8 cellular contexts compared by ENCODE assay signal in the genomic region with DNA sequence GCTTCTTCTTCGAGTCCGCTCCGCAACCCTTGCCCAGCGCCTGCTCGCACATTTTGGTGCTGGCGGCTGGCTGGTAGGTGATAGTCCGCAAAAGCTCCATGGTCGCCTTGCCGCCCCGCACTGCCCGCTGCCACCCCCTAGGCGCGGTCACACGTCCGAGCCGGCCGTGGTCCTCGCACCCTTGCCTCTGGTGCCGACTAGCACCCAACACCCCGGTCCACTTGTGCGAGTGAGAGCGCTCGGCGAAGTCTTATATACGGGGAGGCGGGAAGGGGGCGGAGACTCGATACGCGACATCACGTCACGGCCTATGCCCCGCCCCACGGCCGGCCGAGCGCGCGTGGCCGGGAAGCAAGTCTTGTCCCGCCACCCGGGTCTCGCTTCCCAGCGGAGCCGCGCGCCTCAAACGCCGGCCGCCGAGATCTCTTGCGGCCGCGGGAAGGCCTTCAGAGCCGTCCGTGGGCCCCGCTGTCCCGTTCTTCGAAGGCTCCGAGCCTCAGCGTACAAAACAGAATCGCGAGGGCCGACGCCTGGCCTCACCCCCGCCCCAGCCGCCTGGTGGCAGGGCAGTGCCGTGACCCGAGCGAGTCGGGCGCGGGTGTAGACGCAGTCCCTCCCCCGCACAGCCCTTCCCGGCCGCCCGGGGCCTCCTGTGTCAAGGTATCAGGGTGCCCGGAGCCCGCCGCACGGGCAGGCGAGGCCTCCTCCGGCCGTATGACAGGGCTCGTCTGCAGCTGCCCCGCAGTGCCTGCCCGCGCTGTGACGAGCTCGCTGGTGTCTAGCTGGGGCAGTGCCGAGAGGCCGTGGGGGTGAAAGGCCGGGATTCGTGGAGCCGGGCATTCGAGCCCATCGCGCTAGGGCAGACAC. TPM values are rescaled to one million over a fixed set of nuclear protein-coding genes. Genes with fewer than 3 reads are reported as not detected.
DNase-seq lines count a peak whose midpoint lies in the region; ATAC-seq and TF ChIP-seq lines count a peak whose summit lies in the region.

A gene (minus strand): TSS at position 227 of the 867 bp plus-strand sequence. CDS start 127 bp downstream, at position 100.

- peak within 1 kb of the TSS; percentile 56 for H2AFZ ChIP-seq in neural cell (ENCODE audit: low read depth, low read length)

- no peaks in the 10 kb centered on the region for H3K27me3 ChIP-seq in neural cell (ENCODE audit: insufficient read depth, low read depth, low read length)

- H3K27ac ChIP-seq in neural cell (ENCODE audit: low read length) = peak within 1 kb of the TSS; percentile 92

- peak within 1 kb of the TSS; percentile 96 for H3K9ac ChIP-seq in neural cell (ENCODE audit: low read length)

- peak within 1 kb of the TSS; percentile 43 for H3K4me2 ChIP-seq in neural cell (ENCODE audit: low read length)

- no peak for TF ChIP-seq EP300 in neural cell (conservative IDR thresholded peaks at IDR 0.05; ENCODE audit: poor library complexity, severe bottlenecking)

- peak within 1 kb of the TSS; percentile 88 for H3K4me3 ChIP-seq in neural cell (ENCODE audit: low read length)

- H3K9me2 ChIP-seq in neural cell (ENCODE audit: insufficient read depth, low read length) = no peaks in the 10 kb centered on the region

- peak within 1 kb of the TSS; percentile 73 to 82 for H3K4me3 Mint-ChIP-seq in stimulated activated naive CD8-positive, alpha-beta T cell treated with anti-CD3 and anti-CD28 coated beads, Interleukin-15, amount 100 ng/mL, for 72 hours

- no peaks in the 10 kb centered on the region for H3F3A ChIP-seq in neural cell (ENCODE audit: insufficient read depth, low read length, poor library complexity, severe bottlenecking)

- H4K20me1 ChIP-seq in neural cell (ENCODE audit: insufficient read depth) = peaks cover 5% of the 10 kb centered on the region

- H3K36me3 ChIP-seq in neural cell (ENCODE audit: insufficient read depth, low read length) = peaks cover 21% of the 10 kb centered on the region

- peaks cover 43% of the 10 kb centered on the region for H3K79me2 ChIP-seq in neural cell (replicated peaks; ENCODE audit: insufficient read depth, low read length)

- H3K4me1 Mint-ChIP-seq in stimulated activated naive CD8-positive, alpha-beta T cell treated with anti-CD3 and anti-CD28 coated beads, Interleukin-15, amount 100 ng/mL, for 72 hours = peaks cover 17% of the 10 kb centered on the region

- no peak for TF ChIP-seq CTCF in neural cell (IDR thresholded peaks at IDR 0.05; ENCODE audit: poor library complexity, severe bottlenecking)

- H3K9me3 Mint-ChIP-seq in stimulated activated naive CD8-positive, alpha-beta T cell treated with anti-CD3 and anti-CD28 coated beads, Interleukin-15, amount 100 ng/mL, for 72 hours = no peaks in the 10 kb centered on the region

- peaks cover 19% of the 10 kb centered on the region for H3K27me3 Mint-ChIP-seq in stimulated activated naive CD8-positive, alpha-beta T cell treated with anti-CD3 and anti-CD28 coated beads, Interleukin-15, amount 100 ng/mL, for 72 hours

- peak within 1 kb of the TSS; percentile 63 to 84 for H3K27ac Mint-ChIP-seq in stimulated activated naive CD8-positive, alpha-beta T cell treated with anti-CD3 and anti-CD28 coated beads, Interleukin-15, amount 100 ng/mL, for 72 hours

- H3K9me3 ChIP-seq in neural cell (ENCODE audit: low read length) = no peaks in the 10 kb centered on the region

- DNase-seq in COR-L47 (lab: John Stamatoyannopoulos, UW) (peak; percentile 88), RPMI8226 (peak; percentile 69), fibroblast of the conjunctiva (ENCODE audit: low read depth) (peak; percentile 84)
- peak; percentile 95 for DNase-seq in activated effector memory CD4-positive, alpha-beta T cell treated with anti-CD3 and anti-CD28 coated beads, Interleukin-2, amount 50 U/mL, for 16 hours
- peak; percentile 85 to 88 for DNase-seq in stimulated activated naive CD8-positive, alpha-beta T cell treated with anti-CD3 and anti-CD28 coated beads, Interleukin-15, amount 100 ng/mL, for 72 hours

- peak; percentile 73 for ATAC-seq in GM19438 (IDR thresholded peaks at IDR 0.05; ENCODE audit: low read depth, unreplicated experiment)
- ATAC-seq in HG03565 (IDR thresholded peaks at IDR 0.05; ENCODE audit: unreplicated experiment) = peak; percentile 64
- peak; percentile 86 for ATAC-seq in stimulated activated naive CD8-positive, alpha-beta T cell treated with anti-CD3 and anti-CD28 coated beads, Interleukin-15, amount 100 ng/mL, for 72 hours

- TF ChIP-seq RAD21 in neural cell (conservative IDR thresholded peaks at IDR 0.05) = peak; percentile 32

TF ChIP-seq in neural cell, 6 proteins besides CTCF, POLR2A, EP300 and RAD21:
- TF ChIP-seq POLR2AphosphoS5 (IDR thresholded peaks at IDR 0.05) (peak; percentile 100), SMC3 (conservative IDR thresholded peaks at IDR 0.05; ENCODE audit: poor library complexity) (no peak), TAF1 (IDR thresholded peaks at IDR 0.05; ENCODE audit: low read depth) (peak; percentile 97), MXI1 (conservative IDR thresholded peaks at IDR 0.05; ENCODE audit: poor library complexity, severe bottlenecking) (peak; percentile 71)
- TF ChIP-seq, protein P1, sequence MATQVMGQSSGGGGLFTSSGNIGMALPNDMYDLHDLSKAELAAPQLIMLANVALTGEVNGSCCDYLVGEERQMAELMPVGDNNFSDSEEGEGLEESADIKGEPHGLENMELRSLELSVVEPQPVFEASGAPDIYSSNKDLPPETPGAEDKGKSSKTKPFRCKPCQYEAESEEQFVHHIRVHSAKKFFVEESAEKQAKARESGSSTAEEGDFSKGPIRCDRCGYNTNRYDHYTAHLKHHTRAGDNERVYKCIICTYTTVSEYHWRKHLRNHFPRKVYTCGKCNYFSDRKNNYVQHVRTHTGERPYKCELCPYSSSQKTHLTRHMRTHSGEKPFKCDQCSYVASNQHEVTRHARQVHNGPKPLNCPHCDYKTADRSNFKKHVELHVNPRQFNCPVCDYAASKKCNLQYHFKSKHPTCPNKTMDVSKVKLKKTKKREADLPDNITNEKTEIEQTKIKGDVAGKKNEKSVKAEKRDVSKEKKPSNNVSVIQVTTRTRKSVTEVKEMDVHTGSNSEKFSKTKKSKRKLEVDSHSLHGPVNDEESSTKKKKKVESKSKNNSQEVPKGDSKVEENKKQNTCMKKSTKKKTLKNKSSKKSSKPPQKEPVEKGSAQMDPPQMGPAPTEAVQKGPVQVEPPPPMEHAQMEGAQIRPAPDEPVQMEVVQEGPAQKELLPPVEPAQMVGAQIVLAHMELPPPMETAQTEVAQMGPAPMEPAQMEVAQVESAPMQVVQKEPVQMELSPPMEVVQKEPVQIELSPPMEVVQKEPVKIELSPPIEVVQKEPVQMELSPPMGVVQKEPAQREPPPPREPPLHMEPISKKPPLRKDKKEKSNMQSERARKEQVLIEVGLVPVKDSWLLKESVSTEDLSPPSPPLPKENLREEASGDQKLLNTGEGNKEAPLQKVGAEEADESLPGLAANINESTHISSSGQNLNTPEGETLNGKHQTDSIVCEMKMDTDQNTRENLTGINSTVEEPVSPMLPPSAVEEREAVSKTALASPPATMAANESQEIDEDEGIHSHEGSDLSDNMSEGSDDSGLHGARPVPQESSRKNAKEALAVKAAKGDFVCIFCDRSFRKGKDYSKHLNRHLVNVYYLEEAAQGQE (IDR thresholded peaks at IDR 0.05; ENCODE audit: borderline replicate concordance) = peak; percentile 95

RNA-seq across cellular contexts. Expression of the gene that starts here (rescaled TPM):
- polyA plus RNA-seq in neural cell = 309 and 385 TPM in 2 replicates
- polyA minus RNA-seq in neural cell = 800 and 993 TPM in 2 replicates

Comparison
In these comparisons a context has a peak if more than half of its experiments do, and no peak if none do; other contexts are left out.
1. Peak in every context shown above with its lines: DNase-seq, ATAC-seq, H3K4me3 ChIP-seq and H3K27ac ChIP-seq.